In the genomic region with DNA sequence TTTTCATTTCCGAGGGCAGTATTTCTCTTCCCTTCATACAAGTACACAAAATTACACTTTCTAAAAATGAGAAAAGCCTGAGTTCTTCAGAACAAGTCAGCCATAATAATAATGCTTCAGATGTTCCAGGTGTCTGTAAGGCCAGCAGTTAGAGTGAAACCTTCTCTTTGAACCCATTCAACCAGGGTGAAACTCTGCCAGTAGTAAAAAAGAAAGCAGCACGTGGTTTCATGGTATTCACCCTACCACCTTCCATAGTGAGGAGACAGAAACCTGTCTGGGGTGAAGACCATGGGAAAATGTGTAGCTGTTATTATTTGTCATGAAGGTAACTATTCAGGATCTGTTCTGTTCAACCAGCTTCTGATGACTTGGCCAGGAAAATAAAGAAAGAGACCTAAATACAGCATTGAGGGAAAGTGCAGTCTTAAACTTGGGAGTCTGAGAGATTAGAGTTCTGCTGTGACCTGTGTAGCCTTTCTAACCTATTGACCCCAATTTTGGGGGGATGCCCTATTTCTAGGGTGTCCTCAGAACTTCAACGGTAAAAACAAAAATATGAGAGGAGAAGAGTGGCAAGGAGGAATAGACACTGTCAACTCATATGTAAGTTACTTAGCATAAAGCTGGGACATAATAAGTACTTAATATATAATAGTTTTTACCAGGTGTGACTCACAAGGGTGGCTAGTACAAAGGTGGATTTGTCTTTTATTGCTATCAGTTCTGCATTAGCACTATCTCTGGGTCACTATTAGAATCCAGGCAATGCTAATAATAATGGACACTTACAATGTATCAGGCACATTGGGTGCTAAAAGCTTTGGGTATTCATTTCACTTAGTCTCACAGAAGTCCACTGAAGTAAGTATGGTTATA, we compare ENCODE assay signal across 13 cellular contexts.
DNase-seq lines count a peak whose midpoint lies in the region; ATAC-seq and TF ChIP-seq lines count a peak whose summit lies in the region.
"Had no signal": no experiment of that assay in that cellular context is flagged by ENCODE, and none has a peak within 500 bp of the region (broad histone marks: within the 10 kb centered on the region; RNA-seq: fewer than 3 reads in every experiment).

No MANE protein-coding gene starts in this region.

- DNase-seq in activated naive CD8-positive, alpha-beta T cell treated with anti-CD3 and anti-CD28 coated beads, Interleukin-2, amount 50 U/mL, for 24 hours: no peak
- DNase-seq in GM13977 (ENCODE audit: low spot score) (no peak), smooth muscle cell (lab: John Stamatoyannopoulos, UW; ENCODE audit: unreplicated experiment) (no peak), left cardiac atrium (no peak)
- DNase-seq: adrenal gland, NCI-H446, right cardiac atrium, SJCRH30 had no signal

- no peaks in the 10 kb centered on the region for H3K79me2 ChIP-seq in smooth muscle cell (ENCODE audit: low read depth)
- H3K79me2 ChIP-seq: hepatocyte had no signal

- 93% methylated on average over 3 of the region's 3 CpGs for WGBS in smooth muscle cell (ENCODE audit: low lambda C conversion rate)

- TF ChIP-seq CTCF in GM13977 (IDR thresholded peaks at IDR 0.05; ENCODE audit: extremely low read depth, insufficient read depth, missing control alignments) (no peak), smooth muscle cell (IDR thresholded peaks at IDR 0.05; ENCODE audit: borderline replicate concordance, insufficient read depth, poor library complexity, severe bottlenecking) (no peak)

- H3K9me3 Mint-ChIP-seq in activated naive CD8-positive, alpha-beta T cell treated with anti-CD3 and anti-CD28 coated beads, Interleukin-2, amount 50 U/mL, for 24 hours: no peaks in the 10 kb centered on the region
- H3K9me3 Mint-ChIP-seq: mesothelial cell of epicardium had no signal

- H3K4me2 ChIP-seq in smooth muscle cell: no peak overlapping the region
- H3K4me2 ChIP-seq: hepatocyte had no signal

- H2AFZ ChIP-seq in smooth muscle cell (ENCODE audit: low read depth): no peak overlapping the region
- H2AFZ ChIP-seq: hepatocyte had no signal

- H3K4me3 ChIP-seq in smooth muscle cell: no peak overlapping the region
- H3K4me3 ChIP-seq: adrenal gland, hepatocyte, SJCRH30 had no signal

- H3K9ac ChIP-seq in smooth muscle cell (ENCODE audit: low read depth): no peak overlapping the region

- H3K36me3 ChIP-seq in smooth muscle cell (ENCODE audit: low read depth): no peaks in the 10 kb centered on the region
- H3K36me3 ChIP-seq: adrenal gland, SJCRH30 had no signal

- no peaks in the 10 kb centered on the region for H3F3A ChIP-seq in smooth muscle cell (ENCODE audit: low read depth)

- intact Hi-C loops in left cardiac atrium (cut with DNase I): no loop called here

- no peaks in the 10 kb centered on the region for H4K20me1 ChIP-seq in smooth muscle cell (ENCODE audit: low read depth)

- H3K27ac ChIP-seq in smooth muscle cell (ENCODE audit: low read depth): no peak overlapping the region
- H3K27ac ChIP-seq: adrenal gland, hepatocyte, SJCRH30 had no signal

- ATAC-seq in GM18873 (IDR thresholded peaks at IDR 0.05; ENCODE audit: low FRiP score, unreplicated experiment): peak; percentile 90
- ATAC-seq in GM21447 (IDR thresholded peaks at IDR 0.05; ENCODE audit: unreplicated experiment): peak; percentile 91
- peak; percentile 95 for ATAC-seq in HG03066 (IDR thresholded peaks at IDR 0.05; ENCODE audit: low read depth, unreplicated experiment)
- peak; percentile 98 for ATAC-seq in activated naive CD8-positive, alpha-beta T cell treated with anti-CD3 and anti-CD28 coated beads, Interleukin-2, amount 50 U/mL, for 24 hours
- ATAC-seq in left cardiac atrium: no peak
- ATAC-seq: right cardiac atrium had no signal

- in situ Hi-C loops in GM13977 (cut with MboI; ENCODE audit: low pct_unique_long_range_greater_than_20kb, low sequenced_read_pairs, unreplicated experiment): no loop called here

- no peak overlapping the region for H3K4me3 Mint-ChIP-seq in activated naive CD8-positive, alpha-beta T cell treated with anti-CD3 and anti-CD28 coated beads, Interleukin-2, amount 50 U/mL, for 24 hours
- H3K4me3 Mint-ChIP-seq: mesothelial cell of epicardium had no signal

- no peaks in the 10 kb centered on the region for H3K27me3 ChIP-seq in smooth muscle cell (ENCODE audit: low read depth)
- H3K27me3 ChIP-seq: adrenal gland, hepatocyte, SJCRH30 had no signal

- peaks cover 1% of the 10 kb centered on the region for H3K36me3 Mint-ChIP-seq in activated naive CD8-positive, alpha-beta T cell treated with anti-CD3 and anti-CD28 coated beads, Interleukin-2, amount 50 U/mL, for 24 hours (ENCODE audit: low read depth)
- H3K36me3 Mint-ChIP-seq: mesothelial cell of epicardium had no signal

- H3K9me3 ChIP-seq in smooth muscle cell (replicated peaks; ENCODE audit: low read depth): no peaks in the 10 kb centered on the region

- no peak overlapping the region for H3K27ac Mint-ChIP-seq in activated naive CD8-positive, alpha-beta T cell treated with anti-CD3 and anti-CD28 coated beads, Interleukin-2, amount 50 U/mL, for 24 hours
- H3K27ac Mint-ChIP-seq: mesothelial cell of epicardium had no signal

- no peaks in the 10 kb centered on the region for H3K4me1 ChIP-seq in smooth muscle cell (ENCODE audit: low read depth)
- H3K4me1 ChIP-seq: adrenal gland had no signal

- H3K27me3 Mint-ChIP-seq in activated naive CD8-positive, alpha-beta T cell treated with anti-CD3 and anti-CD28 coated beads, Interleukin-2, amount 50 U/mL, for 24 hours: peaks cover 9% of the 10 kb centered on the region

- H3K4me1 Mint-ChIP-seq in activated naive CD8-positive, alpha-beta T cell treated with anti-CD3 and anti-CD28 coated beads, Interleukin-2, amount 50 U/mL, for 24 hours: peaks cover 13% of the 10 kb centered on the region

Comparison
In these comparisons a context has a peak if more than half of its experiments do, and no peak if none do; other contexts are left out.
1. ATAC-seq: peak in GM18873 (single experiment), GM21447 (single experiment), HG03066 (single experiment) and activated naive CD8-positive, alpha-beta T cell treated with anti-CD3 and anti-CD28 coated beads, Interleukin-2, amount 50 U/mL, for 24 hours (single experiment); none in left cardiac atrium (0 of 2).